ENCODE assay signal across 11 cellular contexts in genomic region chr22:19876314-19876940, GRCh38. TPM values are rescaled to one million over a fixed set of nuclear protein-coding genes. Genes with fewer than 3 reads are reported as not detected.
A peak's percentile ranks its signal among the peaks of the same experiment; 100 is the strongest.
DNase-seq lines count a peak whose midpoint lies in the region; ATAC-seq and TF ChIP-seq lines count a peak whose summit lies in the region.
"Had no signal": no experiment of that assay in that cellular context is flagged by ENCODE, and none has a peak within 500 bp of the region (broad histone marks: within the 10 kb centered on the region; RNA-seq: fewer than 3 reads in every experiment).

No MANE protein-coding gene starts in this region.

- H3K4me3 Mint-ChIP-seq in activated naive CD8-positive, alpha-beta T cell treated with anti-CD3 and anti-CD28 coated beads, Interleukin-2, amount 10 ng/mL, durations not matched to agents 7 days and 5 days, result no peak overlapping the region
- H3K4me3 Mint-ChIP-seq in activated naive CD8-positive, alpha-beta T cell treated with anti-CD3 and anti-CD28 coated beads for 36 hours, result no peak overlapping the region
- H3K4me3 Mint-ChIP-seq: nephron progenitor cell had no signal

- POLR2A ChIA-PET in activated naive CD8-positive, alpha-beta T cell treated with anti-CD3 and anti-CD28 coated beads, Interleukin-2, amount 10 ng/mL, durations not matched to agents 7 days and 5 days (lab: Charles Lee), result interaction anchor here (0.6 to 1.4 kb wide), 2 partner anchors 21 to 22 kb away, joined by 3 to 4 read pairs; no protein-coding TSS in a partner anchor

- no peaks in the 10 kb centered on the region for H3K36me3 Mint-ChIP-seq in activated naive CD8-positive, alpha-beta T cell treated with anti-CD3 and anti-CD28 coated beads, Interleukin-2, amount 10 ng/mL, durations not matched to agents 7 days and 5 days
- no peaks in the 10 kb centered on the region for H3K36me3 Mint-ChIP-seq in activated naive CD8-positive, alpha-beta T cell treated with anti-CD3 and anti-CD28 coated beads for 36 hours

- TF ChIP-seq POLR2A in gastroesophageal sphincter (IDR thresholded peaks at IDR 0.05), result no peak

- no peak for TF ChIP-seq EP300 in gastroesophageal sphincter (IDR thresholded peaks at IDR 0.05)

- H3K27ac Mint-ChIP-seq in activated naive CD8-positive, alpha-beta T cell treated with anti-CD3 and anti-CD28 coated beads, Interleukin-2, amount 10 ng/mL, durations not matched to agents 7 days and 5 days, result no peak overlapping the region
- no peak overlapping the region for H3K27ac Mint-ChIP-seq in activated naive CD8-positive, alpha-beta T cell treated with anti-CD3 and anti-CD28 coated beads for 36 hours
- H3K27ac Mint-ChIP-seq: nephron progenitor cell had no signal

- H3K27ac ChIP-seq in VCaP (peak overlapping the region; percentile 42; the same call in 1 of the 2 replicates), thoracic aorta (peak overlapping the region; percentile 38 to 50), gastroesophageal sphincter (no peak overlapping the region)

- ATAC-seq in activated naive CD8-positive, alpha-beta T cell treated with anti-CD3 and anti-CD28 coated beads, Interleukin-2, amount 10 ng/mL, durations not matched to agents 7 days and 5 days (ENCODE audit: low read depth), result no peak
- peak; percentile 26 for ATAC-seq in left colon
- ATAC-seq in thoracic aorta (ENCODE audit: insufficient number of reproducible peaks, low FRiP score, low read depth), result no peak
- no peak for ATAC-seq in gastroesophageal sphincter
- ATAC-seq in HG02571 (IDR thresholded peaks at IDR 0.05; ENCODE audit: unreplicated experiment), result no peak

- H3K27me3 Mint-ChIP-seq in activated naive CD8-positive, alpha-beta T cell treated with anti-CD3 and anti-CD28 coated beads, Interleukin-2, amount 10 ng/mL, durations not matched to agents 7 days and 5 days, result no peaks in the 10 kb centered on the region
- H3K27me3 Mint-ChIP-seq in activated naive CD8-positive, alpha-beta T cell treated with anti-CD3 and anti-CD28 coated beads for 36 hours, result no peaks in the 10 kb centered on the region

- intact Hi-C loops in left colon (cut with DNase I, micrococcal nuclease), result no loop called here

- H3K4me3 ChIP-seq in thoracic aorta (peak overlapping the region; percentile 23), gastroesophageal sphincter (no peak overlapping the region)

- peaks cover 2% of the 10 kb centered on the region for H3K4me1 Mint-ChIP-seq in activated naive CD8-positive, alpha-beta T cell treated with anti-CD3 and anti-CD28 coated beads, Interleukin-2, amount 10 ng/mL, durations not matched to agents 7 days and 5 days
- peaks cover 4% of the 10 kb centered on the region for H3K4me1 Mint-ChIP-seq in activated naive CD8-positive, alpha-beta T cell treated with anti-CD3 and anti-CD28 coated beads for 36 hours

- peaks cover 15 to 41% of the 10 kb centered on the region in 2 donors for H3K4me1 ChIP-seq in thoracic aorta (ENCODE audit: control insufficient read depth in 1 of 2, low read depth in 2 of 2)
- peaks cover 0 to 19% (median 14%) of the 10 kb centered on the region in 3 donors for H3K4me1 ChIP-seq in gastroesophageal sphincter

- H3K9me3 ChIP-seq in thoracic aorta (no peaks in the 10 kb centered on the region), gastroesophageal sphincter (no peaks in the 10 kb centered on the region)

- H3K27me3 ChIP-seq in thoracic aorta (replicated peaks; ENCODE audit: insufficient read depth), result no peaks in the 10 kb centered on the region
- no peaks in the 10 kb centered on the region for H3K27me3 ChIP-seq in gastroesophageal sphincter

- TF ChIP-seq CTCF in VCaP (conservative IDR thresholded peaks at IDR 0.05), result peak; percentile 57
- TF ChIP-seq CTCF in thoracic aorta (IDR thresholded peaks at IDR 0.05), result no peak
- TF ChIP-seq CTCF in gastroesophageal sphincter (IDR thresholded peaks at IDR 0.05), result no peak

- H3K36me3 ChIP-seq in thoracic aorta (peaks cover 5% of the 10 kb centered on the region), gastroesophageal sphincter (peaks cover 0 to 43% of the 10 kb centered on the region in 2 donors)

- H3K9me3 Mint-ChIP-seq in activated naive CD8-positive, alpha-beta T cell treated with anti-CD3 and anti-CD28 coated beads, Interleukin-2, amount 10 ng/mL, durations not matched to agents 7 days and 5 days, result no peaks in the 10 kb centered on the region
- no peaks in the 10 kb centered on the region for H3K9me3 Mint-ChIP-seq in activated naive CD8-positive, alpha-beta T cell treated with anti-CD3 and anti-CD28 coated beads for 36 hours
- H3K9me3 Mint-ChIP-seq: nephron progenitor cell had no signal

- WGBS in gastroesophageal sphincter (ENCODE audit: low coverage in 1 of 2), 2 donors, result no CpG with 5 or more reads among the region's 21 CpGs

- peak; percentile 22 for DNase-seq in activated naive CD8-positive, alpha-beta T cell treated with anti-CD3 and anti-CD28 coated beads, Interleukin-2, amount 10 ng/mL, durations not matched to agents 7 days and 5 days
- no peak for DNase-seq in activated naive CD8-positive, alpha-beta T cell treated with anti-CD3 and anti-CD28 coated beads for 36 hours
- DNase-seq in left colon (peak in 1 of 2 donors; percentile 24), thoracic aorta (ENCODE audit: low spot score) (no peak), LoVo (ENCODE audit: low spot score) (no peak)
- DNase-seq: amygdala; stimulated activated CD8-positive, alpha-beta memory T cell treated with anti-CD3 and anti-CD28 coated beads, Interleukin-4, amount 100 ng/mL, for 48 hours had no signal

RNA-seq across cellular contexts. Expression of gene GNB1L, which starts 21.8 kb away (rescaled TPM):
- 10 to 100 TPM; 11.9 to 12.7 TPM for total RNA-seq in activated naive CD8-positive, alpha-beta T cell treated with anti-CD3 and anti-CD28 coated beads, Interleukin-2, amount 10 ng/mL, durations not matched to agents 7 days and 5 days
- total RNA-seq in activated naive CD8-positive, alpha-beta T cell treated with anti-CD3 and anti-CD28 coated beads for 36 hours, result 10 to 100 TPM; 14.5 TPM
- total RNA-seq in left colon, result 1 to 10 TPM; 3.3 to 4.6 TPM
- total RNA-seq in thoracic aorta, result 1 to 10 TPM; 2.3 to 7.7 TPM
- total RNA-seq in gastroesophageal sphincter, result 1 to 10 TPM; 4.8 to 8.7 (median 7.4) TPM

RNA-seq across cellular contexts. Expression of gene RTL10, which starts 21.8 kb away (rescaled TPM):
- total RNA-seq in activated naive CD8-positive, alpha-beta T cell treated with anti-CD3 and anti-CD28 coated beads, Interleukin-2, amount 10 ng/mL, durations not matched to agents 7 days and 5 days, result 10 to 100 TPM; 18.4 to 18.9 TPM
- 10 to 100 TPM; 18.7 to 23.1 TPM for total RNA-seq in activated naive CD8-positive, alpha-beta T cell treated with anti-CD3 and anti-CD28 coated beads for 36 hours
- 1 to 10 TPM; 8.2 to 9.0 TPM for total RNA-seq in left colon
- 10 to 100 TPM; 11.8 to 17.2 TPM for total RNA-seq in thoracic aorta
- total RNA-seq in gastroesophageal sphincter, result 10 to 100 TPM in 2 of 4 donors, 1 to 10 TPM in 2; 6.6 to 15.9 (median 10.4) TPM

Comparison
In these comparisons a context has a peak if more than half of its experiments do, and no peak if none do; other contexts are left out.
1. H3K27ac ChIP-seq: peak in VCaP (single experiment) and thoracic aorta (2 of 2); none in gastroesophageal sphincter (0 of 4).